Comparison of ENCODE assay signal across 28 cellular contexts in genomic region chr4:151948351-151949016, GRCh38.
DNase-seq lines count a peak whose midpoint lies in the region; FAIRE-seq and TF ChIP-seq lines count a peak whose summit lies in the region.
"Had no signal": no experiment of that assay in that cellular context is flagged by ENCODE, and none has a peak within 500 bp of the region (broad histone marks: within the 10 kb centered on the region; RNA-seq: fewer than 3 reads in every experiment).

No MANE protein-coding gene starts in this region.

- H3K23ac ChIP-seq in mesenchymal stem cell (ENCODE audit: low read length in 2 of 2) = no peak overlapping the region

- CTCF ChIA-PET in BJ (lab: Yijun Ruan, JAX) = no interaction called here

- H3K4me2 ChIP-seq in mesenchymal stem cell (ENCODE audit: low read length, poor library complexity, severe bottlenecking) = no peak overlapping the region
- no peak overlapping the region for H3K4me2 ChIP-seq in smooth muscle cell

- H4K8ac ChIP-seq in mesenchymal stem cell (ENCODE audit: low read length) = no peak overlapping the region

- POLR2A ChIA-PET in BJ (lab: Charles Lee) = no interaction called here

- no peaks in the 10 kb centered on the region for H4K20me1 ChIP-seq in smooth muscle cell (ENCODE audit: low read depth)

- WGBS in mesenchymal stem cell = 80% methylated on average over 1 of the region's 1 CpG
- 88% methylated on average over 1 of the region's 1 CpG for WGBS in smooth muscle cell (ENCODE audit: low lambda C conversion rate)

- H3K79me1 ChIP-seq in mesenchymal stem cell (replicated peaks; ENCODE audit: low read length, poor library complexity, severe bottlenecking) = no peaks in the 10 kb centered on the region

- no peaks in the 10 kb centered on the region for H3K79me2 ChIP-seq in smooth muscle cell (ENCODE audit: low read depth)

- no peak overlapping the region for H3K18ac ChIP-seq in mesenchymal stem cell (ENCODE audit: low read depth in 1 of 2, low read length in 2 of 2)

- H3K27ac ChIP-seq in mesenchymal stem cell (ENCODE audit: low read length, poor library complexity, severe bottlenecking) (no peak overlapping the region), smooth muscle cell (ENCODE audit: low read depth) (no peak overlapping the region)
- H3K27ac ChIP-seq: ascending aorta, gastrocnemius medialis, left ventricle myocardium inferior had no signal

- H2AK5ac ChIP-seq in mesenchymal stem cell (ENCODE audit: low read length, severe bottlenecking) = no peak overlapping the region

- no peaks in the 10 kb centered on the region for H3F3A ChIP-seq in smooth muscle cell (ENCODE audit: low read depth)

- no peaks in the 10 kb centered on the region for H3K36me3 ChIP-seq in BJ (ENCODE audit: control insufficient read depth, insufficient read depth, low read length)
- H3K36me3 ChIP-seq in bronchial epithelial cell (ENCODE audit: control insufficient read depth, insufficient read depth, low read length) = no peaks in the 10 kb centered on the region
- H3K36me3 ChIP-seq in mesenchymal stem cell (ENCODE audit: control insufficient read depth in 1 of 2, insufficient read depth in 2 of 2, low read depth in 1 of 2, low read length in 2 of 2) = no peaks in the 10 kb centered on the region
- no peaks in the 10 kb centered on the region for H3K36me3 ChIP-seq in smooth muscle cell (ENCODE audit: low read depth)
- H3K36me3 ChIP-seq: ascending aorta, gastrocnemius medialis, left ventricle myocardium inferior had no signal

- no peak overlapping the region for H2BK15ac ChIP-seq in mesenchymal stem cell (ENCODE audit: low read depth, poor library complexity, severe bottlenecking)

- no peak overlapping the region for H2BK12ac ChIP-seq in mesenchymal stem cell (ENCODE audit: low read length in 2 of 2)

- H3K4ac ChIP-seq in mesenchymal stem cell (ENCODE audit: low read depth in 1 of 2, low read length in 2 of 2) = no peak overlapping the region

- no peaks in the 10 kb centered on the region for H3K27me3 ChIP-seq in BJ (ENCODE audit: control insufficient read depth, insufficient read depth, low read length)
- H3K27me3 ChIP-seq in bronchial epithelial cell (ENCODE audit: control insufficient read depth, insufficient read depth, low read length) = no peaks in the 10 kb centered on the region
- peaks cover 0 to 4% of the 10 kb centered on the region in 2 experiments for H3K27me3 ChIP-seq in mesenchymal stem cell (ENCODE audit: control insufficient read depth in 1 of 2, insufficient read depth in 1 of 2, low read length in 2 of 2)
- H3K27me3 ChIP-seq in smooth muscle cell (ENCODE audit: low read depth) = no peaks in the 10 kb centered on the region
- H3K27me3 ChIP-seq: ascending aorta, gastrocnemius medialis had no signal

- no peak for TF ChIP-seq CTCF in BJ (IDR thresholded peaks at IDR 0.05; ENCODE audit: insufficient read depth, low read depth, low read length)
- no peak for TF ChIP-seq CTCF in bronchial epithelial cell (IDR thresholded peaks at IDR 0.05; ENCODE audit: insufficient read depth, low read length, severe bottlenecking)
- TF ChIP-seq CTCF in smooth muscle cell (IDR thresholded peaks at IDR 0.05; ENCODE audit: borderline replicate concordance, insufficient read depth, poor library complexity, severe bottlenecking) = no peak

- H3K4me3 ChIP-seq in BJ (ENCODE audit: low read depth, low read length) (no peak overlapping the region), bronchial epithelial cell (ENCODE audit: low read depth, low read length) (no peak overlapping the region), mesenchymal stem cell (ENCODE audit: insufficient read depth in 1 of 2, low read depth in 1 of 2, low read length in 2 of 2) (no peak overlapping the region), smooth muscle cell (no peak overlapping the region)
- H3K4me3 ChIP-seq: ascending aorta, gastrocnemius medialis, left ventricle myocardium inferior had no signal

- H2BK120ac ChIP-seq in mesenchymal stem cell (ENCODE audit: low read depth, low read length) = no peak overlapping the region

- H3K9me3 ChIP-seq in mesenchymal stem cell (ENCODE audit: control insufficient read depth, low read length) = peaks cover 15% of the 10 kb centered on the region
- H3K9me3 ChIP-seq in smooth muscle cell (replicated peaks; ENCODE audit: low read depth) = peaks cover 5% of the 10 kb centered on the region
- H3K9me3 ChIP-seq: gastrocnemius medialis had no signal

- H3K9ac ChIP-seq in mesenchymal stem cell (ENCODE audit: low read length) = peak overlapping the region; percentile 52
- no peak overlapping the region for H3K9ac ChIP-seq in smooth muscle cell (ENCODE audit: low read depth)

- DNase-seq in BJ (ENCODE audit: low read depth) (peak; percentile 23), LHCN-M2 (ENCODE audit: low read depth) (peak; percentile 65), bronchial epithelial cell (ENCODE audit: low read depth) (peak; percentile 96), mesenchymal stem cell (no peak), DMS114 treated with DMSO at 0.1 percent for 48 hours (lab: John Stamatoyannopoulos, UW; ENCODE audit: unreplicated experiment) (no peak), smooth muscle cell (lab: John Stamatoyannopoulos, UW; ENCODE audit: unreplicated experiment) (no peak), NCI-H2196 (lab: John Stamatoyannopoulos, UW; ENCODE audit: unreplicated experiment) (no peak)
- DNase-seq in stimulated activated CD4-positive, alpha-beta T cell treated with anti-CD3 and anti-CD28 coated beads, Interleukin-4, amount 100 ng/mL, for 1 hour = no peak
- DNase-seq: activated CD4-positive, alpha-beta memory T cell treated with anti-CD3 and anti-CD28 coated beads for 36 hours; COR-L47; DMS79; gastrocnemius medialis; hippocampal formation; left ventricle myocardium inferior; midbrain; naive thymus-derived CD8-positive, alpha-beta T cell; NCI-H1105 treated with DMSO at 0.1 percent for 48 hours; NCI-H2029 treated with DMSO at 0.1 percent for 48 hours; NCI-H446; occipital lobe; SIG-M5; stimulated activated CD4-positive, alpha-beta T cell treated with anti-CD3 and anti-CD28 coated beads, Interleukin-12 subunit alpha, Interleukin-12 subunit beta, amount 100 ng/mL, for 4 hours; stimulated activated CD4-positive, alpha-beta T cell treated with anti-CD3 and anti-CD28 coated beads, Interleukin-4, amount 100 ng/mL, for 4 hours; stimulated activated naive CD4-positive, alpha-beta T cell; SW 1271; T1000 had no signal

- H3K4me1 ChIP-seq in mesenchymal stem cell (ENCODE audit: control insufficient read depth, insufficient read depth, low read depth, low read length) (peaks cover 3% of the 10 kb centered on the region), smooth muscle cell (ENCODE audit: low read depth) (no peaks in the 10 kb centered on the region)
- H3K4me1 ChIP-seq: ascending aorta, left ventricle myocardium inferior had no signal

- no peak overlapping the region for H4K91ac ChIP-seq in mesenchymal stem cell (ENCODE audit: low read length)

- no peak overlapping the region for H2BK5ac ChIP-seq in mesenchymal stem cell (ENCODE audit: low read depth, low read length, poor library complexity, severe bottlenecking)

- no peak for FAIRE-seq in bronchial epithelial cell (lab: Jason Lieb, UNC)
- FAIRE-seq: GM12891 had no signal

- no peak overlapping the region for H3K14ac ChIP-seq in mesenchymal stem cell (ENCODE audit: low read length in 2 of 2)

- no peak overlapping the region for H2AFZ ChIP-seq in mesenchymal stem cell (ENCODE audit: low read depth, low read length)
- no peak overlapping the region for H2AFZ ChIP-seq in smooth muscle cell (ENCODE audit: low read depth)

Comparison
In these comparisons a context has a peak if more than half of its experiments do, and no peak if none do; other contexts are left out.
1. DNase-seq: peak in BJ (single experiment), LHCN-M2 (single experiment) and bronchial epithelial cell (single experiment); none in mesenchymal stem cell (single experiment), stimulated activated CD4-positive, alpha-beta T cell treated with anti-CD3 and anti-CD28 coated beads, Interleukin-4, amount 100 ng/mL, for 1 hour (single experiment), DMS114 treated with DMSO at 0.1 percent for 48 hours (single experiment), smooth muscle cell (single experiment) and NCI-H2196 (single experiment).